Comparison of ENCODE assay signal across 1 cellular context in genomic region chr1:21022279-21023040, GRCh38.
A peak's percentile ranks its signal among the peaks of the same experiment; 100 is the strongest.
TF ChIP-seq lines count a peak whose summit lies in the region.

No MANE protein-coding gene starts in this region.

TF ChIP-seq in K562, 482 proteins besides CTCF, POLR2A, EP300 and RAD21 (continued from another document):
- TF ChIP-seq MXD1 (CRISPR knock-in tag; IDR thresholded peaks at IDR 0.05; ENCODE audit: borderline replicate concordance, poor library complexity, severe bottlenecking) (no peak), MBD1 (CRISPR knock-in tag; IDR thresholded peaks at IDR 0.05) (no peak), ZNF444 (CRISPR knock-in tag; IDR thresholded peaks at IDR 0.05) (no peak), HDGF (IDR thresholded peaks at IDR 0.05) (peak; percentile 79; the same call in 1 of the 2 replicates), MCM3 (IDR thresholded peaks at IDR 0.05) (no peak), ZNF583 (CRISPR knock-in tag; IDR thresholded peaks at IDR 0.05) (peak; percentile 57; the same call in 1 of the 2 replicates), NR1H2 (CRISPR knock-in tag; IDR thresholded peaks at IDR 0.05) (no peak), HMBOX1 (IDR thresholded peaks at IDR 0.05) (peak; percentile 81), NFE2L1 (tag; IDR thresholded peaks at IDR 0.05; ENCODE audit: borderline replicate concordance, low read depth) (peak; percentile 100), ZFPM2 (CRISPR knock-in tag; IDR thresholded peaks at IDR 0.05) (no peak), SOX6 (IDR thresholded peaks at IDR 0.05) (peak; percentile 85), BRD9 (IDR thresholded peaks at IDR 0.05; ENCODE audit: low read depth, partially characterized antibody) (peak; percentile 96), ASH1L (IDR thresholded peaks at IDR 0.05; ENCODE audit: borderline replicate concordance, low read depth, partially characterized antibody) (peak; percentile 50), CBFB (CRISPR knock-in tag; IDR thresholded peaks at IDR 0.05) (no peak), CGGBP1 (CRISPR knock-in tag; IDR thresholded peaks at IDR 0.05) (no peak)
